In the genomic region with DNA sequence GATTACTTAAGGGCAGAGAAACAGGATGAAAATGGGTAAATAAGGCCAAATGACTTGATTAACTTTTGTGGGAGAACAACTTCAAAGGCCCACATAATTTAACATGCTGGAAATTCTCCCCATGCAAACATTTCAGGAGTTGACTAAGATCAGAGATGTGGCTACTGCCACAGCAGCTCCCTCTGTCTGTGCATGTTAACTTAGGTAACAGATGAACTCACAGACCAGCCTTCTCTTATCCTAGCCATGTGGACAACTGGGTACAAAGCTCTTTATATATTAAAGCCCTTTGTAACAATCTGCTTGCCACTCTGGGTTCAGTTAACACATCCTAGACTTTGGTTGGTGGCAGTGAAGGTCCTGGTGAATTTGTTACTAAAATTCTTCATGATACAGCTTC, we compare ENCODE assay signal across 20 cellular contexts. TPM values are rescaled to one million over a fixed set of nuclear protein-coding genes. Genes with fewer than 3 reads are reported as not detected.
DNase-seq lines count a peak whose midpoint lies in the region; ATAC-seq and TF ChIP-seq lines count a peak whose summit lies in the region.
"Had no signal": no experiment of that assay in that cellular context is flagged by ENCODE, and none has a peak within 500 bp of the region (broad histone marks: within the 10 kb centered on the region; RNA-seq: fewer than 3 reads in every experiment).

No MANE protein-coding gene starts in this region.

- H3K79me2 ChIP-seq in MM.1S (ENCODE audit: low read length), result no peaks in the 10 kb centered on the region

- DNase-seq in MM.1S (no peak), RWPE2 (ENCODE audit: low spot score) (no peak), epithelial cell of esophagus (ENCODE audit: low read depth) (no peak), ureter (ENCODE audit: low spot score) (no peak), adrenal gland (no peak)
- DNase-seq in stimulated activated naive B cell treated with anti-CD40 and anti-IgM and Interleukin-4, amounts not matched to agents 10 μg/mL and 1 μg/mL and 100 μg/mL, for 72 hours, result no peak
- DNase-seq: C1 segment of cervical spinal cord; CD8-positive, alpha-beta T cell; DMS79 treated with DMSO at 0.1 percent for 48 hours; NCI-H1092 treated with DMSO at 0.1 percent for 48 hours; NCI-H1436; NCI-H1930; NCI-H2107; NCI-H524; PC-9; SHP77 treated with DMSO at 0.1 percent for 48 hours had no signal

- H3K4me2 ChIP-seq in MM.1S (ENCODE audit: low read depth, low read length), result peak overlapping the region; percentile 7; the same call in 1 of the 2 replicates
- H3K4me2 ChIP-seq: PC-9 had no signal

- no peaks in the 10 kb centered on the region for H3F3A ChIP-seq in MM.1S (ENCODE audit: insufficient read depth, low read length)

- peaks cover 9 to 23% of the 10 kb centered on the region in 2 donors for H3K4me1 Mint-ChIP-seq in stimulated activated naive B cell treated with anti-CD40 and anti-IgM and Interleukin-4, amounts not matched to agents 10 μg/mL and 1 μg/mL and 100 μg/mL, for 72 hours

- H4K20me1 ChIP-seq in MM.1S (ENCODE audit: insufficient read depth, low read length), result no peaks in the 10 kb centered on the region

- no peak overlapping the region for H3K4me3 Mint-ChIP-seq in stimulated activated naive B cell treated with anti-CD40 and anti-IgM and Interleukin-4, amounts not matched to agents 10 μg/mL and 1 μg/mL and 100 μg/mL, for 72 hours
- H3K4me3 Mint-ChIP-seq: CD8-positive, alpha-beta T cell had no signal

- no peak for TF ChIP-seq POLR2A in adrenal gland (IDR thresholded peaks at IDR 0.05)
- no peak for TF ChIP-seq POLR2A in gastroesophageal sphincter (IDR thresholded peaks at IDR 0.05)

- no peaks in the 10 kb centered on the region for H3K9me2 ChIP-seq in MM.1S (replicated peaks; ENCODE audit: insufficient read depth, low read length)

- H2AFZ ChIP-seq in MM.1S (ENCODE audit: low read length), result no peak overlapping the region
- H2AFZ ChIP-seq: PC-9 had no signal

- ATAC-seq in RWPE2 (ENCODE audit: low read depth), result 0 out of 3 replicates have a peak, but pooled peaks have one; percentile 33
- no peak for ATAC-seq in stimulated activated naive B cell treated with anti-CD40 and anti-IgM and Interleukin-4, amounts not matched to agents 10 μg/mL and 1 μg/mL and 100 μg/mL, for 72 hours (replicated peaks)
- no peak for ATAC-seq in gastroesophageal sphincter
- ATAC-seq: CD8-positive, alpha-beta T cell; HCT116 had no signal

- no peak for TF ChIP-seq EP300 in gastroesophageal sphincter (IDR thresholded peaks at IDR 0.05)

- H3K27me3 Mint-ChIP-seq in stimulated activated naive B cell treated with anti-CD40 and anti-IgM and Interleukin-4, amounts not matched to agents 10 μg/mL and 1 μg/mL and 100 μg/mL, for 72 hours, result no peaks in the 10 kb centered on the region

- no peaks in the 10 kb centered on the region for H3K27me3 ChIP-seq in MM.1S (replicated peaks; ENCODE audit: insufficient read depth, low read length)
- no peaks in the 10 kb centered on the region for H3K27me3 ChIP-seq in RWPE2 (ENCODE audit: insufficient read depth, poor library complexity, severe bottlenecking)
- H3K27me3 ChIP-seq in adrenal gland, result no peaks in the 10 kb centered on the region
- H3K27me3 ChIP-seq in gastroesophageal sphincter, result no peaks in the 10 kb centered on the region

- no peak overlapping the region for H3K9ac ChIP-seq in MM.1S (ENCODE audit: low read length)

- H3K36me3 Mint-ChIP-seq in stimulated activated naive B cell treated with anti-CD40 and anti-IgM and Interleukin-4, amounts not matched to agents 10 μg/mL and 1 μg/mL and 100 μg/mL, for 72 hours, result peaks cover 29 to 51% of the 10 kb centered on the region in 2 donors

- H3K27ac Mint-ChIP-seq in stimulated activated naive B cell treated with anti-CD40 and anti-IgM and Interleukin-4, amounts not matched to agents 10 μg/mL and 1 μg/mL and 100 μg/mL, for 72 hours, result peak overlapping the region; percentile 52
- H3K27ac Mint-ChIP-seq: CD8-positive, alpha-beta T cell had no signal

- H3K4me1 ChIP-seq in MM.1S (ENCODE audit: low read length), result peaks cover 10% of the 10 kb centered on the region; the same call in 1 of the 2 replicates
- H3K4me1 ChIP-seq in RWPE2 (ENCODE audit: insufficient read depth, poor library complexity, severe bottlenecking), result no peaks in the 10 kb centered on the region
- H3K4me1 ChIP-seq in adrenal gland (replicated peaks in 1 of 2), result peaks cover 0 to 8% of the 10 kb centered on the region in 2 donors
- no peaks in the 10 kb centered on the region for H3K4me1 ChIP-seq in gastroesophageal sphincter

- TF ChIP-seq CTCF in MM.1S (IDR thresholded peaks at IDR 0.05; ENCODE audit: low read length), result no peak
- TF ChIP-seq CTCF in RWPE2 (IDR thresholded peaks at IDR 0.05; ENCODE audit: poor library complexity, severe bottlenecking), result no peak
- TF ChIP-seq CTCF in epithelial cell of esophagus (IDR thresholded peaks at IDR 0.05; ENCODE audit: insufficient read depth, low read depth, low read length, missing control alignments), result peak; percentile 12
- no peak for TF ChIP-seq CTCF in adrenal gland (IDR thresholded peaks at IDR 0.05)
- no peak for TF ChIP-seq CTCF in gastroesophageal sphincter (IDR thresholded peaks at IDR 0.05)

- H3K36me3 ChIP-seq in MM.1S (replicated peaks; ENCODE audit: insufficient read depth, low read length) (no peaks in the 10 kb centered on the region), RWPE2 (ENCODE audit: low read depth) (no peaks in the 10 kb centered on the region), adrenal gland (replicated peaks in 1 of 2) (no peaks in the 10 kb centered on the region), gastroesophageal sphincter (peaks cover 0 to 85% of the 10 kb centered on the region in 2 donors)

- no peaks in the 10 kb centered on the region for H3K9me3 Mint-ChIP-seq in stimulated activated naive B cell treated with anti-CD40 and anti-IgM and Interleukin-4, amounts not matched to agents 10 μg/mL and 1 μg/mL and 100 μg/mL, for 72 hours
- H3K9me3 Mint-ChIP-seq: CD8-positive, alpha-beta T cell had no signal

- H3K9me3 ChIP-seq in MM.1S (replicated peaks; ENCODE audit: insufficient read depth, low read length) (no peaks in the 10 kb centered on the region), RWPE2 (ENCODE audit: severe bottlenecking) (no peaks in the 10 kb centered on the region), adrenal gland (replicated peaks in 1 of 3) (no peaks in the 10 kb centered on the region), gastroesophageal sphincter (no peaks in the 10 kb centered on the region)
- H3K9me3 ChIP-seq: Caco-2 had no signal

- H3K27ac ChIP-seq in MM.1S (ENCODE audit: low read length) (peak overlapping the region; percentile 39; the same call in 1 of the 2 replicates), RWPE2 (ENCODE audit: poor library complexity, severe bottlenecking) (no peak overlapping the region), adrenal gland (no peak overlapping the region), gastroesophageal sphincter (no peak overlapping the region)
- H3K27ac ChIP-seq: HL-60, PC-9 had no signal

- H3K4me3 ChIP-seq in MM.1S (ENCODE audit: low read length) (no peak overlapping the region), RWPE2 (ENCODE audit: severe bottlenecking) (no peak overlapping the region), epithelial cell of esophagus (ENCODE audit: low read length) (no peak overlapping the region), adrenal gland (no peak overlapping the region), gastroesophageal sphincter (no peak overlapping the region)
- H3K4me3 ChIP-seq: PC-9 had no signal

- intact Hi-C loops in adrenal gland (cut with DNase I), result no loop called here

RNA-seq across cellular contexts. Expression of a gene that starts 33.2 kb away (rescaled TPM):
- 8.3 TPM for total RNA-seq in ureter
- 10 to 100 TPM in 1 of 8 donors, 1 to 10 TPM in 7; 2.2 to 17.2 (median 7.0) TPM for total RNA-seq in adrenal gland
- polyA plus RNA-seq in adrenal gland, result 10 to 100 TPM; 11.2 to 20.4 (median 14.3) TPM
- total RNA-seq in gastroesophageal sphincter, result 10 to 100 TPM in 1 of 4 donors, 1 to 10 TPM in 3; 2.6 to 10.4 (median 5.9) TPM
- total RNA-seq: PC-9 had no signal
